Comparison of ENCODE assay signal across 28 cellular contexts in genomic region chr4:6596948-6597347, GRCh38.
"Had no signal": no experiment of that assay in that cellular context is flagged by ENCODE, and none has a peak within 500 bp of the region (broad histone marks: within the 10 kb centered on the region; RNA-seq: fewer than 3 reads in every experiment).

No MANE protein-coding gene starts in this region.

- H3K36me3 ChIP-seq: breast epithelium, cardiac muscle cell, colonic mucosa had no signal

- H3K27me3 ChIP-seq: ascending aorta, breast epithelium, cardiac muscle cell, colonic mucosa had no signal

- H3K9me3 ChIP-seq: ascending aorta, colonic mucosa had no signal

- ATAC-seq: activated CD4-positive, alpha-beta T cell treated with anti-CD3 and anti-CD28 coated beads for 36 hours; activated CD8-positive, alpha-beta memory T cell treated with anti-CD3 and anti-CD28 coated beads, Interleukin-2, amount 10 ng/mL, durations not matched to agents 7 days and 5 days; activated CD8-positive, alpha-beta T cell treated with anti-CD3 and anti-CD28 coated beads, Interleukin-2, amount 10 ng/mL, durations not matched to agents 7 days and 5 days; esophagus mucosa had no signal

- H3K4me3 ChIP-seq: ascending aorta, breast epithelium, cardiac muscle cell, colonic mucosa had no signal

- FAIRE-seq: endometrium, endothelial cell of umbilical vein, frontal cortex had no signal

- DNase-seq: activated CD4-positive, alpha-beta memory T cell treated with anti-CD3 and anti-CD28 coated beads for 36 hours; activated CD4-positive, alpha-beta T cell treated with anti-CD3 and anti-CD28 coated beads for 36 hours; activated CD4-positive, alpha-beta T cell treated with anti-CD3 and anti-CD28 coated beads, Interleukin-2, amount 10 ng/mL, durations not matched to agents 24 days and 14 days; activated CD4-positive, CD25-positive, alpha-beta regulatory T cell; activated CD4-positive, CD25-positive, alpha-beta regulatory T cell treated with anti-CD3 and anti-CD28 coated beads, Interleukin-2, amount 50 U/mL, for 72 hours; activated CD8-positive, alpha-beta memory T cell treated with anti-CD3 and anti-CD28 coated beads, Interleukin-2, amount 10 ng/mL, durations not matched to agents 7 days and 5 days; activated CD8-positive, alpha-beta memory T cell treated with anti-CD3 and anti-CD28 coated beads, Interleukin-2, amount 50 U/mL, for 4 hours; activated CD8-positive, alpha-beta T cell treated with anti-CD3 and anti-CD28 coated beads, Interleukin-2, amount 10 ng/mL, durations not matched to agents 7 days and 5 days; activated effector memory CD4-positive, alpha-beta T cell treated with anti-CD3 and anti-CD28 coated beads, Interleukin-2, amount 50 U/mL, for 16 hours; activated naive CD4-positive, alpha-beta T cell treated with anti-CD3 and anti-CD28 coated beads for 36 hours; activated naive CD8-positive, alpha-beta T cell treated with anti-CD3 and anti-CD28 coated beads, Interleukin-2, amount 10 ng/mL, durations not matched to agents 7 days and 5 days; activated T-cell treated with anti-CD3 and anti-CD28 coated beads, Interleukin-2, amount 50 U/mL, for 1 hour; activated T-cell treated with anti-CD3 and anti-CD28 coated beads, Interleukin-2, amount 50 U/mL, for 48 hours; central memory CD4-positive, alpha-beta T cell; cerebellar nuclear complex; colonic mucosa; effector CD8-positive, alpha-beta T cell; foreskin fibroblast; head of caudate nucleus; T-helper 1 cell; T-helper 2 cell had no signal

- H3K27ac ChIP-seq: ascending aorta, breast epithelium, cardiac muscle cell, colonic mucosa had no signal

- H3K4me1 ChIP-seq: ascending aorta, breast epithelium, colonic mucosa had no signal
